Comparison of ENCODE assay signal across 8 cellular contexts in the genomic region with DNA sequence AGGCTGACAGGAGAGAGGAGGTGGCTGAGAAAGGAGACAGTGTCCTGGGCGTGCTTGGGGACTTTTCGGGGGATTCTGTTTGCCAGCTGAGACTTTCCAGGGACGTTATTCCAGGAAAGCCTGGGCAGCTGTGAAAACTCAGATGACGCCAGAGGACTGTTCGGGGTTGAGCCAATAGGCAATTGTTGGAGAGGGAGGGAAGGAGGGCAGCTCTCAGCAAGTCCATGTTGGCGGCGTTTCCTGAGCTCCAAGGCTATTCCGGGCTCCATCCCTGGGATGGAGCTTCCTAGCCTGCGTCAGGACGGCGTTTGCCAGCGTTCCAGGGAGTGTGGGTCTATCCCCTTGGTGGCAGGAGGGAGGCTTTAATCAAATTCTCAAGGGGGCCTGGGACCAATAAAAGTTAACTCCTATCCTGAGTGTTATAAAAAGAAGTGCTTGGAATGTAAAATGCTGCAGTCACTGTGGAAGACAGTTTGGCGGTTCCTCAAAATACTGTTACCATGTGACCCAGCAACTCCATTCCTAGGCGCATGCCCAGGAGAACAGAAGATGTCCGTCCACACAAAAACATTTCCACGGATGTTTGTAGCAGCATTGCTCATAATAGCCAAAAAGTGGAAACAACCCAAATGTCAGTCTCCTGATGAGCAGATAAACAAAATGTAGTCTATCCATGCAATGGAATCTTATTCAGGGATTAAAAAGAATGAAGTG. TPM values are rescaled to one million over a fixed set of nuclear protein-coding genes. Genes with fewer than 3 reads are reported as not detected.
DNase-seq lines count a peak whose midpoint lies in the region; ATAC-seq and TF ChIP-seq lines count a peak whose summit lies in the region.

No MANE protein-coding gene starts in this region.

- no peak overlapping the region for H3K4me3 ChIP-seq in SU-DHL-6 (ENCODE audit: insufficient read depth, low read length, poor library complexity, severe bottlenecking)
- H3K4me3 ChIP-seq in fibroblast of villous mesenchyme (ENCODE audit: low read depth, low read length) = peak overlapping the region; percentile 40
- peak overlapping the region; percentile 70 for H3K4me3 ChIP-seq in osteoblast (ENCODE audit: insufficient read depth, low read length)

- DNase-seq in AG20443 (ENCODE audit: low spot score) (peak; percentile 88), fibroblast of villous mesenchyme (ENCODE audit: low read depth) (peak; percentile 91), osteoblast (ENCODE audit: insufficient read length, low spot score, missing footprints) (peak; percentile 95)
- DNase-seq in stimulated activated CD4-positive, alpha-beta T cell treated with anti-CD3 and anti-CD28 coated beads, Interleukin-1b, Interleukin-23, amount 100 ng/mL, for 48 hours = no peak

- no peaks in the 10 kb centered on the region for H3K9me2 ChIP-seq in SU-DHL-6 (replicated peaks; ENCODE audit: insufficient read depth, low read length)

- H3K27ac ChIP-seq in SU-DHL-6 (ENCODE audit: low read depth, low read length) (no peak overlapping the region), osteoblast (ENCODE audit: low read depth, low read length) (peak overlapping the region; percentile 97)

- H2AFZ ChIP-seq in SU-DHL-6 (ENCODE audit: low read depth, low read length, severe bottlenecking) = no peak overlapping the region
- H2AFZ ChIP-seq in osteoblast (ENCODE audit: low read length) = peak overlapping the region; percentile 75

- no peaks in the 10 kb centered on the region for H3K27me3 ChIP-seq in SU-DHL-6 (ENCODE audit: low read length)
- H3K27me3 ChIP-seq in osteoblast (ENCODE audit: insufficient read depth, low read length) = no peaks in the 10 kb centered on the region

- peak; percentile 2 for ATAC-seq in GM21825 (IDR thresholded peaks at IDR 0.05; ENCODE audit: unreplicated experiment)
- ATAC-seq in HG02678 (IDR thresholded peaks at IDR 0.05; ENCODE audit: unreplicated experiment) = no peak
- no peak for ATAC-seq in HG03196 (IDR thresholded peaks at IDR 0.05; ENCODE audit: unreplicated experiment)

- H4K20me1 ChIP-seq in SU-DHL-6 (ENCODE audit: low read depth, low read length) (no peaks in the 10 kb centered on the region), osteoblast (ENCODE audit: insufficient read depth, low read length) (no peaks in the 10 kb centered on the region)

- H3K36me3 ChIP-seq in SU-DHL-6 (ENCODE audit: low read length) = no peaks in the 10 kb centered on the region
- no peaks in the 10 kb centered on the region for H3K36me3 ChIP-seq in osteoblast (ENCODE audit: insufficient read depth, low read length)

- H3K4me2 ChIP-seq in SU-DHL-6 (ENCODE audit: low read depth, low read length, poor library complexity, severe bottlenecking) = peak overlapping the region; percentile 13
- peak overlapping the region; percentile 90 for H3K4me2 ChIP-seq in osteoblast (ENCODE audit: insufficient read depth, low read length)

- no peak overlapping the region for H3K9ac ChIP-seq in SU-DHL-6 (ENCODE audit: low read length)

- peaks cover 26% of the 10 kb centered on the region for H3K4me1 ChIP-seq in osteoblast (ENCODE audit: insufficient read depth, low read length)

- peaks cover 12% of the 10 kb centered on the region for H3F3A ChIP-seq in SU-DHL-6 (ENCODE audit: insufficient read depth)

- H3K79me2 ChIP-seq in SU-DHL-6 (ENCODE audit: insufficient read depth, low read length) (no peaks in the 10 kb centered on the region), osteoblast (ENCODE audit: insufficient read depth, low read length) (no peaks in the 10 kb centered on the region)

- H3K9me3 ChIP-seq in SU-DHL-6 (ENCODE audit: insufficient read depth, low read length) (peaks cover 7% of the 10 kb centered on the region), osteoblast (ENCODE audit: low read depth, low read length) (no peaks in the 10 kb centered on the region)

- TF ChIP-seq CTCF in SU-DHL-6 (IDR thresholded peaks at IDR 0.05; ENCODE audit: insufficient read depth, low read length, poor library complexity, severe bottlenecking) = no peak
- TF ChIP-seq CTCF in fibroblast of villous mesenchyme (IDR thresholded peaks at IDR 0.05; ENCODE audit: insufficient read depth, low read depth, low read length) = no peak
- no peak for TF ChIP-seq CTCF in osteoblast (IDR thresholded peaks at IDR 0.05; ENCODE audit: extremely low read depth, low read depth, low read length)

RNA-seq across cellular contexts. Expression of gene SLC27A3, which starts 15.2 kb away (rescaled TPM):
- total RNA-seq in fibroblast of villous mesenchyme = 6.9 and 14.8 TPM in 2 replicates
- total RNA-seq in osteoblast = 9.4 and 13.8 TPM in 2 replicates
